ENCODE assay signal across 7 cellular contexts in genomic region chr13:108188260-108188659, GRCh38.
"Had no signal": no experiment of that assay in that cellular context is flagged by ENCODE, and none has a peak within 500 bp of the region (broad histone marks: within the 10 kb centered on the region; RNA-seq: fewer than 3 reads in every experiment).

No MANE protein-coding gene starts in this region.

- FAIRE-seq: H1 had no signal

- DNase-seq: H9, HFFc6, KG1 had no signal

- H3K4me2 ChIP-seq: GM23338 had no signal

- H3K27ac ChIP-seq: HL-60 had no signal

- ATAC-seq: GM23338, HCT116 had no signal

- H3K4me3 ChIP-seq: GM23338 had no signal

- H2AFZ ChIP-seq: GM23338 had no signal
